Comparison of ENCODE assay signal across 23 cellular contexts in the genomic region with DNA sequence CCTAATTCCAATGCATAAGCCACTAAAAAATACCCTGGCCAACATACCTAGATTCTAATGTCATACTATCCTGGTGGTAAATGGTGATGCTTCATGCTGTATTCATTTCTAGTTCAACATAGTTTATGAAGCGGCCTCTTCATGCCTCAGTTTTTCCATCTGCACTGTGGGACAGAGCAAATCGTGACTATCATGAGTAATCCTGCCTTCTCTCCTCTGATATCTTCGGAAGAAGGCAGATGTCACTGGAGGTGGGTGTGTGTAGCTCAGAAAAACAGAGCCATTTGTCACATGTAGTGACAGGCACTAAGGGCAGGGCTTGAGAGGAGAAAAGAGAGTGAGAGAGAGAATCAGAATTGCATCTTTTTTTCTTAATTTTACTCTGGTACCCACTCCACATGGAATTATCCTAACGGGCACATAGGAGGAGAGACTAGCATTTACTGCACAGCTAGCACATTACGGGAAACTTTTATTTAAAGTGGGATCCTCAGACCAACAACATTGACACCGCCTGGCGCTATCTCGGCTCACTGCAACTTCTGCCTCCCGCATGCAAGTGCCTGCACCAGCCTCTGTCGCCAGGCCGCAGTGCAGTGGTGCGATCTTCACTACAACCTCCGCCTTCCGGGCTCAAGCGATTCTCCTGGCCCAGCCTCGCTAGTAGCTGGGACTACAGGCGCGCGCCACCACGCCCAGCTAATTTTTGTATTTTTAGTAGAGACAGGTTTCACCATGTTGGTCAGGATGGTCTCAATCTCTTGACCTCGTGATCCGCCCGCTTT.
"Had no signal": no experiment of that assay in that cellular context is flagged by ENCODE, and none has a peak within 500 bp of the region (broad histone marks: within the 10 kb centered on the region; RNA-seq: fewer than 3 reads in every experiment).

No MANE protein-coding gene starts in this region.

- H3K9me3 Mint-ChIP-seq: activated B cell treated with CpG ODN at 0.5 μM for 24 hours; activated naive CD4-positive, alpha-beta T cell treated with anti-CD3 and anti-CD28 coated beads, Interleukin-2, amount 50 U/mL, for 24 hours; T-cell had no signal

- H3K4me3 Mint-ChIP-seq: activated B cell treated with CpG ODN at 0.5 μM for 24 hours; activated CD8-positive, alpha-beta memory T cell treated with anti-CD3 and anti-CD28 coated beads, Interleukin-2, amount 10 ng/mL, durations not matched to agents 7 days and 5 days; activated naive CD4-positive, alpha-beta T cell treated with anti-CD3 and anti-CD28 coated beads, Interleukin-2, amount 50 U/mL, for 24 hours; T-cell had no signal

- H3K4me1 Mint-ChIP-seq: activated B cell treated with CpG ODN at 0.5 μM for 24 hours; activated CD8-positive, alpha-beta memory T cell treated with anti-CD3 and anti-CD28 coated beads, Interleukin-2, amount 10 ng/mL, durations not matched to agents 7 days and 5 days; activated naive CD4-positive, alpha-beta T cell treated with anti-CD3 and anti-CD28 coated beads, Interleukin-2, amount 50 U/mL, for 24 hours; T-cell had no signal

- H3K27ac Mint-ChIP-seq: activated B cell treated with CpG ODN at 0.5 μM for 24 hours; activated CD8-positive, alpha-beta memory T cell treated with anti-CD3 and anti-CD28 coated beads, Interleukin-2, amount 10 ng/mL, durations not matched to agents 7 days and 5 days; activated naive CD4-positive, alpha-beta T cell treated with anti-CD3 and anti-CD28 coated beads, Interleukin-2, amount 50 U/mL, for 24 hours; T-cell had no signal

- DNase-seq: activated B cell treated with CpG ODN at 0.5 μM for 24 hours; activated CD4-positive, alpha-beta T cell treated with anti-CD3 and anti-CD28 coated beads, Interleukin-2, amount 50 U/mL, for 48 hours; activated CD8-positive, alpha-beta memory T cell treated with anti-CD3 and anti-CD28 coated beads, Interleukin-2, amount 10 ng/mL, durations not matched to agents 7 days and 5 days; activated T-cell treated with anti-CD3 and anti-CD28 coated beads, Interleukin-2, amount 50 U/mL, for 48 hours; brain microvascular endothelial cell; cerebellar nuclear complex; IMR-90; KG1; NCI-H1048; NCI-H1417; NCI-H2029 treated with DMSO at 0.1 percent for 48 hours; NCI-H446 treated with DMSO at 0.1 percent for 48 hours; NCI-H526; NCI-H774; NK-92 treated with Interleukin-12 subunit alpha and Interleukin-12 subunit beta, amount 100 ng/mL, for 24 hours; OCI-M1; RPMI8226; T-cell; T-helper 2 cell; T1000 had no signal

- ATAC-seq: activated CD8-positive, alpha-beta memory T cell treated with anti-CD3 and anti-CD28 coated beads, Interleukin-2, amount 10 ng/mL, durations not matched to agents 7 days and 5 days; Panc1; Right ventricle myocardium inferior; T-cell had no signal

- H3K36me3 Mint-ChIP-seq: activated CD8-positive, alpha-beta memory T cell treated with anti-CD3 and anti-CD28 coated beads, Interleukin-2, amount 10 ng/mL, durations not matched to agents 7 days and 5 days; activated naive CD4-positive, alpha-beta T cell treated with anti-CD3 and anti-CD28 coated beads, Interleukin-2, amount 50 U/mL, for 24 hours; T-cell had no signal
